1 cellular context compared by ENCODE assay signal in the genomic region with DNA sequence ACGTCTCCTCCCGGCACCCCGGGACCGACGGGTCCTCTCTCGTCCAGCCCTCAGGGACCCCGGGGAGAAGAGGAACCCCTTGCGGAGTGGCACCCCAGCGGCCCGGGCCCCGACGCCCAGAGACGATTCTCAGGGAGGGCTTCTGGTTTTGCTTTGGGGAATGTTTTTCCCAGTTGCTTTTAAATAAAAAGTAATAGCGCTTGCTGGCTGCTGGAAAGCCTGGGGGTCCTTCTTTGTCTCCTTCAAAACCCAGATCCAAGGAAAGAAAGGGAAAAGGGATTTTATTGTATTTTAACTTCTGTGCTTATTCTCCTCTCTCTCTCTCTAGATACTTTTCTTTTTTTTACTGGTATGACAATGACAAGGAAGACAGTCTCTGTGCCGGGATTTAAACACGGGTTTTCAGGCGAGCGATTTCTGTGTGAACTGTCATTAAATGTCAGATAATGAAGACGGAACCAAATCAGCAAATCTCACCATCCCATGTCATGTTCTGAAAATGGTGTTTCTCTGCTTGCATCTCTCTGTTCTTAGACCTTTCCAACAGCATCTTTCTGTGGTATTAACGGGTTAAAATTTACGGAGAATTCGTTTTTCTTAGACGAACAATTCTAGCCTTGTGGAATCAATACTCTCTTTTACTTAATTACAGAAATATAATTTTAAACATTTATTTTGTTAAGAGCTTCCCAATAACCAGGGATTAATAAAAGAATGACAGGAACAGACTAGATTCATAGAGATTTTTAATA.
TF ChIP-seq lines count a peak whose summit lies in the region.

No MANE protein-coding gene starts in this region.

TF ChIP-seq in GM12878, 131 proteins besides CTCF, POLR2A, EP300 and RAD21:
- TF ChIP-seq, protein P1, sequence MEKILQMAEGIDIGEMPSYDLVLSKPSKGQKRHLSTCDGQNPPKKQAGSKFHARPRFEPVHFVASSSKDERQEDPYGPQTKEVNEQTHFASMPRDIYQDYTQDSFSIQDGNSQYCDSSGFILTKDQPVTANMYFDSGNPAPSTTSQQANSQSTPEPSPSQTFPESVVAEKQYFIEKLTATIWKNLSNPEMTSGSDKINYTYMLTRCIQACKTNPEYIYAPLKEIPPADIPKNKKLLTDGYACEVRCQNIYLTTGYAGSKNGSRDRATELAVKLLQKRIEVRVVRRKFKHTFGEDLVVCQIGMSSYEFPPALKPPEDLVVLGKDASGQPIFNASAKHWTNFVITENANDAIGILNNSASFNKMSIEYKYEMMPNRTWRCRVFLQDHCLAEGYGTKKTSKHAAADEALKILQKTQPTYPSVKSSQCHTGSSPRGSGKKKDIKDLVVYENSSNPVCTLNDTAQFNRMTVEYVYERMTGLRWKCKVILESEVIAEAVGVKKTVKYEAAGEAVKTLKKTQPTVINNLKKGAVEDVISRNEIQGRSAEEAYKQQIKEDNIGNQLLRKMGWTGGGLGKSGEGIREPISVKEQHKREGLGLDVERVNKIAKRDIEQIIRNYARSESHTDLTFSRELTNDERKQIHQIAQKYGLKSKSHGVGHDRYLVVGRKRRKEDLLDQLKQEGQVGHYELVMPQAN (conservative IDR thresholded peaks at IDR 0.05) = no peak
- TF ChIP-seq, protein P2, sequence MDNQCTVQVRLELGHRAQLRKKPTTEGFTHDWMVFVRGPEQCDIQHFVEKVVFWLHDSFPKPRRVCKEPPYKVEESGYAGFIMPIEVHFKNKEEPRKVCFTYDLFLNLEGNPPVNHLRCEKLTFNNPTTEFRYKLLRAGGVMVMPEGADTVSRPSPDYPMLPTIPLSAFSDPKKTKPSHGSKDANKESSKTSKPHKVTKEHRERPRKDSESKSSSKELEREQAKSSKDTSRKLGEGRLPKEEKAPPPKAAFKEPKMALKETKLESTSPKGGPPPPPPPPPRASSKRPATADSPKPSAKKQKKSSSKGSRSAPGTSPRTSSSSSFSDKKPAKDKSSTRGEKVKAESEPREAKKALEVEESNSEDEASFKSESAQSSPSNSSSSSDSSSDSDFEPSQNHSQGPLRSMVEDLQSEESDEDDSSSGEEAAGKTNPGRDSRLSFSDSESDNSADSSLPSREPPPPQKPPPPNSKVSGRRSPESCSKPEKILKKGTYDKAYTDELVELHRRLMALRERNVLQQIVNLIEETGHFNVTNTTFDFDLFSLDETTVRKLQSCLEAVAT (IDR thresholded peaks at IDR 0.05) = no peak
- TF ChIP-seq, protein P3, sequence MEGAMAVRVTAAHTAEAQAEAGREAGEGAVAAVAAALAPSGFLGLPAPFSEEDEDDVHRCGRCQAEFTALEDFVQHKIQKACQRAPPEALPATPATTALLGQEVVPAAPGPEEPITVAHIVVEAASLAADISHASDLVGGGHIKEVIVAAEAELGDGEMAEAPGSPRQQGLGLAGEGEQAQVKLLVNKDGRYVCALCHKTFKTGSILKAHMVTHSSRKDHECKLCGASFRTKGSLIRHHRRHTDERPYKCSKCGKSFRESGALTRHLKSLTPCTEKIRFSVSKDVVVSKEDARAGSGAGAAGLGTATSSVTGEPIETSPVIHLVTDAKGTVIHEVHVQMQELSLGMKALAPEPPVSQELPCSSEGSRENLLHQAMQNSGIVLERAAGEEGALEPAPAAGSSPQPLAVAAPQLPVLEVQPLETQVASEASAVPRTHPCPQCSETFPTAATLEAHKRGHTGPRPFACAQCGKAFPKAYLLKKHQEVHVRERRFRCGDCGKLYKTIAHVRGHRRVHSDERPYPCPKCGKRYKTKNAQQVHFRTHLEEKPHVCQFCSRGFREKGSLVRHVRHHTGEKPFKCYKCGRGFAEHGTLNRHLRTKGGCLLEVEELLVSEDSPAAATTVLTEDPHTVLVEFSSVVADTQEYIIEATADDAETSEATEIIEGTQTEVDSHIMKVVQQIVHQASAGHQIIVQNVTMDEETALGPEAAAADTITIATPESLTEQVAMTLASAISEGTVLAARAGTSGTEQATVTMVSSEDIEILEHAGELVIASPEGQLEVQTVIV (IDR thresholded peaks at IDR 0.05; ENCODE audit: borderline replicate concordance, partially characterized antibody) = no peak
- TF ChIP-seq NFYA (IDR thresholded peaks at IDR 0.05; ENCODE audit: borderline replicate concordance, low read depth, low read length) (no peak), POLR2AphosphoS2 (IDR thresholded peaks at IDR 0.05; ENCODE audit: low read depth, low read length) (no peak), LARP7 (IDR thresholded peaks at IDR 0.05) (no peak), ZNF217 (IDR thresholded peaks at IDR 0.05) (no peak), SP1 (IDR thresholded peaks at IDR 0.05; ENCODE audit: low read depth, low read length) (no peak), RAD51 (IDR thresholded peaks at IDR 0.05) (no peak), MEF2B (IDR thresholded peaks at IDR 0.05; ENCODE audit: partially characterized antibody, poor library complexity, severe bottlenecking) (no peak), POU2F2 (IDR thresholded peaks at IDR 0.05; ENCODE audit: borderline replicate concordance, low read depth, low read length) (no peak), BHLHE40 (IDR thresholded peaks at IDR 0.05; ENCODE audit: borderline replicate concordance in 1 of 2, low read depth in 2 of 2, low read length in 1 of 2) (no peak), SREBF2 (IDR thresholded peaks at IDR 0.05; ENCODE audit: low read length) (no peak), YY1 (IDR thresholded peaks at IDR 0.05; ENCODE audit: low read depth, low read length) (no peak), KAT2A (conservative IDR thresholded peaks at IDR 0.05; ENCODE audit: control insufficient read depth, low read depth, low read length) (no peak), MTA3 (IDR thresholded peaks at IDR 0.05; ENCODE audit: borderline replicate concordance, low read length) (no peak)
- TF ChIP-seq, protein P4, sequence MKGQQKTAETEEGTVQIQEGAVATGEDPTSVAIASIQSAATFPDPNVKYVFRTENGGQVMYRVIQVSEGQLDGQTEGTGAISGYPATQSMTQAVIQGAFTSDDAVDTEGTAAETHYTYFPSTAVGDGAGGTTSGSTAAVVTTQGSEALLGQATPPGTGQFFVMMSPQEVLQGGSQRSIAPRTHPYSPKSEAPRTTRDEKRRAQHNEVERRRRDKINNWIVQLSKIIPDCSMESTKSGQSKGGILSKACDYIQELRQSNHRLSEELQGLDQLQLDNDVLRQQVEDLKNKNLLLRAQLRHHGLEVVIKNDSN (IDR thresholded peaks at IDR 0.05; ENCODE audit: borderline replicate concordance, extremely low read length, insufficient read depth, low read depth, low read length) = no peak
- TF ChIP-seq, protein P5, sequence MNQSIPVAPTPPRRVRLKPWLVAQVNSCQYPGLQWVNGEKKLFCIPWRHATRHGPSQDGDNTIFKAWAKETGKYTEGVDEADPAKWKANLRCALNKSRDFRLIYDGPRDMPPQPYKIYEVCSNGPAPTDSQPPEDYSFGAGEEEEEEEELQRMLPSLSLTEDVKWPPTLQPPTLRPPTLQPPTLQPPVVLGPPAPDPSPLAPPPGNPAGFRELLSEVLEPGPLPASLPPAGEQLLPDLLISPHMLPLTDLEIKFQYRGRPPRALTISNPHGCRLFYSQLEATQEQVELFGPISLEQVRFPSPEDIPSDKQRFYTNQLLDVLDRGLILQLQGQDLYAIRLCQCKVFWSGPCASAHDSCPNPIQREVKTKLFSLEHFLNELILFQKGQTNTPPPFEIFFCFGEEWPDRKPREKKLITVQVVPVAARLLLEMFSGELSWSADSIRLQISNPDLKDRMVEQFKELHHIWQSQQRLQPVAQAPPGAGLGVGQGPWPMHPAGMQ (IDR thresholded peaks at IDR 0.05; ENCODE audit: borderline replicate concordance) = no peak
- TF ChIP-seq, protein P6, sequence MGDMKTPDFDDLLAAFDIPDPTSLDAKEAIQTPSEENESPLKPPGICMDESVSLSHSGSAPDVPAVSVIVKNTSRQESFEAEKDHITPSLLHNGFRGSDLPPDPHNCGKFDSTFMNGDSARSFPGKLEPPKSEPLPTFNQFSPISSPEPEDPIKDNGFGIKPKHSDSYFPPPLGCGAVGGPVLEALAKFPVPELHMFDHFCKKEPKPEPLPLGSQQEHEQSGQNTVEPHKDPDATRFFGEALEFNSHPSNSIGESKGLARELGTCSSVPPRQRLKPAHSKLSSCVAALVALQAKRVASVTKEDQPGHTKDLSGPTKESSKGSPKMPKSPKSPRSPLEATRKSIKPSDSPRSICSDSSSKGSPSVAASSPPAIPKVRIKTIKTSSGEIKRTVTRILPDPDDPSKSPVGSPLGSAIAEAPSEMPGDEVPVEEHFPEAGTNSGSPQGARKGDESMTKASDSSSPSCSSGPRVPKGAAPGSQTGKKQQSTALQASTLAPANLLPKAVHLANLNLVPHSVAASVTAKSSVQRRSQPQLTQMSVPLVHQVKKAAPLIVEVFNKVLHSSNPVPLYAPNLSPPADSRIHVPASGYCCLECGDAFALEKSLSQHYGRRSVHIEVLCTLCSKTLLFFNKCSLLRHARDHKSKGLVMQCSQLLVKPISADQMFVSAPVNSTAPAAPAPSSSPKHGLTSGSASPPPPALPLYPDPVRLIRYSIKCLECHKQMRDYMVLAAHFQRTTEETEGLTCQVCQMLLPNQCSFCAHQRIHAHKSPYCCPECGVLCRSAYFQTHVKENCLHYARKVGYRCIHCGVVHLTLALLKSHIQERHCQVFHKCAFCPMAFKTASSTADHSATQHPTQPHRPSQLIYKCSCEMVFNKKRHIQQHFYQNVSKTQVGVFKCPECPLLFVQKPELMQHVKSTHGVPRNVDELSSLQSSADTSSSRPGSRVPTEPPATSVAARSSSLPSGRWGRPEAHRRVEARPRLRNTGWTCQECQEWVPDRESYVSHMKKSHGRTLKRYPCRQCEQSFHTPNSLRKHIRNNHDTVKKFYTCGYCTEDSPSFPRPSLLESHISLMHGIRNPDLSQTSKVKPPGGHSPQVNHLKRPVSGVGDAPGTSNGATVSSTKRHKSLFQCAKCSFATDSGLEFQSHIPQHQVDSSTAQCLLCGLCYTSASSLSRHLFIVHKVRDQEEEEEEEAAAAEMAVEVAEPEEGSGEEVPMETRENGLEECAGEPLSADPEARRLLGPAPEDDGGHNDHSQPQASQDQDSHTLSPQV (IDR thresholded peaks at IDR 0.05) = no peak
